21 cellular contexts compared by ENCODE assay signal in the genomic region with DNA sequence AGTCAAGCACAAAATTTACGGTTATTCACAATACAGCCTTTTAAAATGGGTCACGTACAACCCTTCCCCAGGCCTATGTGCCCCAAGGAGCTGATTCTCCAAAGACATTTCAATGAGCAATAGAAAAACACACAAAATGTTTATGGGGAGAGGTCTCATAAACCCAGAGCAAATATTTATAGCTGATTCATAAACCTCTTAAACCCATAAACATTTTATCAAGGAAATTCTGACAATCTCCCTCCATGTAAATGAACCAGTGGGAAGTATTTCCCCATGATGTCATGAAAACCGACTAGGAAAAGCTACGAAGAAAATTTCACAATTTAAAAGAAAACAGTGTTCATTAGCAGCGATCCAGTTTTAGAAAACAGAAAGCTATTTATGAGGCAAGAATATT.
"Had no signal": no experiment of that assay in that cellular context is flagged by ENCODE, and none has a peak within 500 bp of the region (broad histone marks: within the 10 kb centered on the region; RNA-seq: fewer than 3 reads in every experiment).

No MANE protein-coding gene starts in this region.

- ATAC-seq: activated naive CD8-positive, alpha-beta T cell treated with anti-CD3 and anti-CD28 coated beads, Interleukin-2, amount 50 U/mL, for 24 hours; activated T-cell treated with anti-CD3 and anti-CD28 coated beads, Interleukin-2, amount 50 U/mL, for 72 hours; esophagus mucosa; left lobe of liver; lower lobe of right lung; stimulated activated naive CD8-positive, alpha-beta T cell treated with anti-CD3 and anti-CD28 coated beads, Interleukin-15, Interleukin-2, amounts not matched to agents 100 U/mL and 50 U/mL, for 24 hours; T-helper 17 cell; upper lobe of right lung had no signal

- FAIRE-seq: endothelial cell of umbilical vein, keratinocyte had no signal

- H3K4me1 ChIP-seq: gastrocnemius medialis, lower lobe of right lung, upper lobe of right lung had no signal

- H3K36me3 ChIP-seq: gastrocnemius medialis, upper lobe of right lung had no signal

- H3K9me3 ChIP-seq: gastrocnemius medialis, lower lobe of right lung, thyroid gland, upper lobe of right lung had no signal

- H3K27me3 ChIP-seq: gastrocnemius medialis, thyroid gland, upper lobe of right lung had no signal

- H3K27ac ChIP-seq: lower lobe of right lung, thyroid gland, upper lobe of right lung had no signal

- DNase-seq: activated CD4-positive, alpha-beta T cell treated with anti-CD3 and anti-CD28 coated beads for 4 hours; activated CD4-positive, alpha-beta T cell treated with anti-CD3 and anti-CD28 coated beads, Interleukin-2, amount 50 U/mL, for 48 hours; activated CD4-positive, CD25-positive, alpha-beta regulatory T cell; activated gamma-delta T cell; activated naive CD4-positive, alpha-beta T cell treated with anti-CD3 and anti-CD28 coated beads, Interleukin-2, amount 50 U/mL, for 16 hours; activated naive CD8-positive, alpha-beta T cell treated with anti-CD3 and anti-CD28 coated beads, Interleukin-2, amount 50 U/mL, for 24 hours; activated T-cell treated with anti-CD3 and anti-CD28 coated beads, Interleukin-2, amount 50 U/mL, for 72 hours; lower lobe of right lung; naive B cell; stimulated activated CD4-positive, alpha-beta T cell treated with anti-CD3 and anti-CD28 coated beads, Interleukin-12 subunit alpha, Interleukin-12 subunit beta, amount 100 ng/mL, for 4 hours; stimulated activated CD4-positive, alpha-beta T cell treated with anti-CD3 and anti-CD28 coated beads, Interleukin-4, amount 100 ng/mL, for 4 hours; stimulated activated naive CD8-positive, alpha-beta T cell treated with anti-CD3 and anti-CD28 coated beads, Interleukin-15, Interleukin-2, amounts not matched to agents 100 U/mL and 50 U/mL, for 24 hours; SW 1271; T-helper 17 cell; thyroid gland; upper lobe of right lung had no signal

- H3K4me3 ChIP-seq: gastrocnemius medialis, lower lobe of right lung, thyroid gland, upper lobe of right lung had no signal
